7 cellular contexts compared by ENCODE assay signal in genomic region chr9:23559522-23559921, GRCh38.
"Had no signal": no experiment of that assay in that cellular context is flagged by ENCODE, and none has a peak within 500 bp of the region (broad histone marks: within the 10 kb centered on the region; RNA-seq: fewer than 3 reads in every experiment).

No MANE protein-coding gene starts in this region.

- FAIRE-seq: G401.6, GM12891, GM12892, GM18507, GM19239 had no signal

- DNase-seq: GDM1, GF-D8 had no signal
